Comparison of ENCODE assay signal across 31 cellular contexts in genomic region chr3:143103633-143104032, GRCh38. TPM values are rescaled to one million over a fixed set of nuclear protein-coding genes. Genes with fewer than 3 reads are reported as not detected.
DNase-seq lines count a peak whose midpoint lies in the region; ATAC-seq, FAIRE-seq and TF ChIP-seq lines count a peak whose summit lies in the region.
"Had no signal": no experiment of that assay in that cellular context is flagged by ENCODE, and none has a peak within 500 bp of the region (broad histone marks: within the 10 kb centered on the region; RNA-seq: fewer than 3 reads in every experiment).

No MANE protein-coding gene starts in this region.

- no peaks in the 10 kb centered on the region for H3K4me1 ChIP-seq in Caco-2
- H3K4me1 ChIP-seq: ascending aorta, psoas muscle, upper lobe of left lung had no signal

- DNase-seq in GM18507 (ENCODE audit: extremely low spot score, insufficient read length, low read depth) (no peak), memory B cell (ENCODE audit: low spot score in 2 of 2) (no peak), Caco-2 (no peak), D341Med (ENCODE audit: low spot score) (no peak), AG08395 (ENCODE audit: low spot score) (no peak)
- DNase-seq: activated CD4-positive, alpha-beta T cell treated with anti-CD3 and anti-CD28 coated beads for 36 hours; activated effector memory CD4-positive, alpha-beta T cell treated with anti-CD3 and anti-CD28 coated beads, Interleukin-2, amount 50 U/mL, for 16 hours; activated naive CD8-positive, alpha-beta T cell treated with anti-CD3 and anti-CD28 coated beads, Interleukin-2, amount 10 ng/mL, durations not matched to agents 7 days and 5 days; activated T-cell treated with anti-CD3 and anti-CD28 coated beads, Interleukin-2, amount 50 U/mL, for 1 hour; immature natural killer cell; left cardiac atrium; NCI-H1436 treated with DMSO at 0.1 percent for 48 hours; NCI-H2081 treated with DMSO at 0.1 percent for 48 hours; NCI-H226; NCI-H526 treated with DMSO at 0.1 percent for 48 hours; PC-3; psoas muscle; stimulated activated CD4-positive, alpha-beta T cell treated with anti-CD3 and anti-CD28 coated beads, Interleukin-4, amount 100 ng/mL, for 1 hour; substantia nigra; T-helper 2 cell; upper lobe of left lung had no signal

- no peaks in the 10 kb centered on the region for H3K36me3 ChIP-seq in Caco-2 (ENCODE audit: control insufficient read depth, insufficient read depth, low read length)
- H3K36me3 ChIP-seq: ascending aorta, cardiac muscle cell, upper lobe of left lung had no signal

- H3K4me1 Mint-ChIP-seq in memory B cell (peaks cover 2% of the 10 kb centered on the region), Caco-2 (ENCODE audit: low read depth, unreplicated experiment) (no peaks in the 10 kb centered on the region)
- H3K4me1 Mint-ChIP-seq: activated CD4-positive, alpha-beta T cell treated with anti-CD3 and anti-CD28 coated beads for 36 hours; activated naive CD8-positive, alpha-beta T cell treated with anti-CD3 and anti-CD28 coated beads, Interleukin-2, amount 10 ng/mL, durations not matched to agents 7 days and 5 days; GM23338; immature natural killer cell had no signal

- POLR2A ChIA-PET in Caco-2 (lab: Charles Lee), result no interaction called here

- H3K27me3 ChIP-seq in Caco-2 (replicated peaks; ENCODE audit: control insufficient read depth, insufficient read depth, low read length), result no peaks in the 10 kb centered on the region
- H3K27me3 ChIP-seq: ascending aorta, cardiac muscle cell, upper lobe of left lung had no signal

- H3K36me3 Mint-ChIP-seq in memory B cell (peaks cover 6% of the 10 kb centered on the region), Caco-2 (ENCODE audit: insufficient read depth, unreplicated experiment) (no peaks in the 10 kb centered on the region)
- H3K36me3 Mint-ChIP-seq: activated naive CD8-positive, alpha-beta T cell treated with anti-CD3 and anti-CD28 coated beads, Interleukin-2, amount 10 ng/mL, durations not matched to agents 7 days and 5 days; IgD-negative memory B cell had no signal

- H3K27me3 Mint-ChIP-seq in memory B cell (peaks cover 8% of the 10 kb centered on the region), Caco-2 (ENCODE audit: insufficient read depth, unreplicated experiment) (peaks cover 6% of the 10 kb centered on the region)
- H3K27me3 Mint-ChIP-seq: IgD-negative memory B cell had no signal

- BruUV-seq in Caco-2 (replicated peaks; lab: Mats Ljungman, UMichigan), result no TSS peak

- H3K9me3 Mint-ChIP-seq in memory B cell (peaks cover 5% of the 10 kb centered on the region), Caco-2 (ENCODE audit: unreplicated experiment) (no peaks in the 10 kb centered on the region)
- H3K9me3 Mint-ChIP-seq: natural killer cell treated with Interleukin-12 subunit alpha and Interleukin-12 subunit beta and Interleukin-15 and Interleukin-18, amount 100 ng/mL, for 72 hours had no signal

- intact Hi-C loops in Caco-2 (cut with micrococcal nuclease; ENCODE audit: unreplicated experiment), result no loop called here

- ATAC-seq in GM19025 (IDR thresholded peaks at IDR 0.05; ENCODE audit: low read depth, unreplicated experiment) (peak; percentile 66), HG02642 (IDR thresholded peaks at IDR 0.05; ENCODE audit: poor library complexity, unreplicated experiment) (peak; percentile 73), memory B cell (ENCODE audit: low read depth) (peak; percentile 49), SK-N-SH treated with all-trans-retinoic acid at 6 μM for 48 hours (no peak)
- ATAC-seq: activated CD4-positive, alpha-beta T cell treated with anti-CD3 and anti-CD28 coated beads for 36 hours; GM23338; left cardiac atrium; PC-3; psoas muscle; Right ventricle myocardium inferior had no signal

- peak; percentile 47 for FAIRE-seq in GM18507 (lab: Jason Lieb, UNC)
- FAIRE-seq: colon had no signal

- no peak overlapping the region for H3K4me3 Mint-ChIP-seq in memory B cell
- no peak overlapping the region for H3K4me3 Mint-ChIP-seq in Caco-2 (ENCODE audit: unreplicated experiment)
- H3K4me3 Mint-ChIP-seq: activated CD4-positive, alpha-beta T cell treated with anti-CD3 and anti-CD28 coated beads for 36 hours; activated naive CD8-positive, alpha-beta T cell treated with anti-CD3 and anti-CD28 coated beads, Interleukin-2, amount 10 ng/mL, durations not matched to agents 7 days and 5 days; GM23338; immature natural killer cell; natural killer cell treated with Interleukin-12 subunit alpha and Interleukin-12 subunit beta and Interleukin-15 and Interleukin-18, amount 100 ng/mL, for 72 hours had no signal

- CTCF ChIA-PET in Caco-2 (lab: Charles Lee), result no interaction called here

- no peak overlapping the region for H3K4me3 ChIP-seq in Caco-2 (ENCODE audit: low read depth, low read length)
- H3K4me3 ChIP-seq: ascending aorta, cardiac muscle cell, GM23338, psoas muscle, upper lobe of left lung had no signal

- TF ChIP-seq CTCF in Caco-2 (IDR thresholded peaks at IDR 0.05; ENCODE audit: insufficient read depth in 1 of 2, low read depth in 1 of 2, low read length in 1 of 2, severe bottlenecking in 1 of 2, unreplicated experiment in 1 of 2), result no peak

- no peak overlapping the region for H3K27ac Mint-ChIP-seq in memory B cell
- no peak overlapping the region for H3K27ac Mint-ChIP-seq in Caco-2 (ENCODE audit: unreplicated experiment)
- H3K27ac Mint-ChIP-seq: activated CD4-positive, alpha-beta T cell treated with anti-CD3 and anti-CD28 coated beads for 36 hours; activated naive CD8-positive, alpha-beta T cell treated with anti-CD3 and anti-CD28 coated beads, Interleukin-2, amount 10 ng/mL, durations not matched to agents 7 days and 5 days; GM23338; IgD-negative memory B cell; immature natural killer cell had no signal

- peaks cover 4% of the 10 kb centered on the region; the same call in 1 of the 2 replicates for H3K9me3 ChIP-seq in Caco-2

TF ChIP-seq in SK-N-SH treated with all-trans-retinoic acid at 6 μM for 48 hours, 23 proteins besides CTCF, POLR2A, EP300 and RAD21:
- TF ChIP-seq BACH2 (CRISPR knock-in tag; IDR thresholded peaks at IDR 0.05; ENCODE audit: borderline replicate concordance), result no peak
- TF ChIP-seq, protein P1, sequence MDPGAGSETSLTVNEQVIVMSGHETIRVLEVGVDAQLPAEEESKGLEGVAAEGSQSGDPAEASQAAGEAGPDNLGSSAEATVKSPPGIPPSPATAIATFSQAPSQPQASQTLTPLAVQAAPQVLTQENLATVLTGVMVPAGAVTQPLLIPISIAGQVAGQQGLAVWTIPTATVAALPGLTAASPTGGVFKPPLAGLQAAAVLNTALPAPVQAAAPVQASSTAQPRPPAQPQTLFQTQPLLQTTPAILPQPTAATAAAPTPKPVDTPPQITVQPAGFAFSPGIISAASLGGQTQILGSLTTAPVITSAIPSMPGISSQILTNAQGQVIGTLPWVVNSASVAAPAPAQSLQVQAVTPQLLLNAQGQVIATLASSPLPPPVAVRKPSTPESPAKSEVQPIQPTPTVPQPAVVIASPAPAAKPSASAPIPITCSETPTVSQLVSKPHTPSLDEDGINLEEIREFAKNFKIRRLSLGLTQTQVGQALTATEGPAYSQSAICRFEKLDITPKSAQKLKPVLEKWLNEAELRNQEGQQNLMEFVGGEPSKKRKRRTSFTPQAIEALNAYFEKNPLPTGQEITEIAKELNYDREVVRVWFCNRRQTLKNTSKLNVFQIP (CRISPR knock-in tag; IDR thresholded peaks at IDR 0.05; ENCODE audit: borderline replicate concordance, low read depth), result no peak

RNA-seq across cellular contexts. Expression of gene CHST2, which starts 15.9 kb away (rescaled TPM):
- total RNA-seq in Caco-2 (2022), result not detected in 2 replicates
